1 cellular context compared by ENCODE assay signal in the genomic region with DNA sequence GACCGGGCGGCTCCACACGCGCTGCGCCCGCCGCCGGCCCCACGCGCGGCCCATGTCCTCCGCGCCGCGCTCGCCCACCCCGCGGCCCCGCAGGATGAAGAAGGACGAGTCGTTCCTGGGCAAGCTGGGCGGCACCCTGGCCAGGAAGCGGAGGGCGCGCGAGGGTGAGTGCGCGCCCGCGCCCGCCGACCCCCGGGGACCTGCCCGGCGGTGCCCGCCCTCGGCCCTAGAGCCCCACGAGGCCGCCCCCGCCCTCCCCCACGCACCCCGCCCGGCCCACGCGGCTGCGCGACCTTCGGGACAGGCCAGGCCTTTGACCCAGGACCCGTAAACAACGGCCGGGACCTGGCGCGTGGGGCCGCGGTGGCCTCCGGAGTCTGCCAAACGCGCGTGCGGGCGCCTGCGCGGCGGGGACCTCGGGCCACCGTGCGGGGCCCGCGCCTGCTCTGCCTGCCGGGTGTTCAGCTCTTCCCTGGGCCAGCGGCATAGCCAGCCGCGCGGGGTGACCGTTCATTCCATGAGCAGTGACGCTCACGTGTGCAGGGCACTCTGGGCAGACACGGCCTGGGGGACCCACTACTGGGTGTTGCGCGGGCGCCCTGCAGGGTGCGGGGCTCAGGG.
TF ChIP-seq lines count a peak whose summit lies in the region.

A gene with protein sequence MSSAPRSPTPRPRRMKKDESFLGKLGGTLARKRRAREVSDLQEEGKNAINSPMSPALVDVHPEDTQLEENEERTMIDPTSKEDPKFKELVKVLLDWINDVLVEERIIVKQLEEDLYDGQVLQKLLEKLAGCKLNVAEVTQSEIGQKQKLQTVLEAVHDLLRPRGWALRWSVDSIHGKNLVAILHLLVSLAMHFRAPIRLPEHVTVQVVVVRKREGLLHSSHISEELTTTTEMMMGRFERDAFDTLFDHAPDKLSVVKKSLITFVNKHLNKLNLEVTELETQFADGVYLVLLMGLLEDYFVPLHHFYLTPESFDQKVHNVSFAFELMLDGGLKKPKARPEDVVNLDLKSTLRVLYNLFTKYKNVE (plus strand): TSS at position 15 of the 621 bp plus-strand sequence. CDS start 38 bp downstream, at position 53.

TF ChIP-seq in K562, 482 proteins besides CTCF, POLR2A, EP300 and RAD21 (continued from another document and continues in another):
- TF ChIP-seq SIX5 (IDR thresholded peaks at IDR 0.05; ENCODE audit: borderline replicate concordance in 1 of 2, insufficient read depth in 1 of 2, low read depth in 1 of 2, low read length in 2 of 2) (no peak), EP400 (IDR thresholded peaks at IDR 0.05) (no peak), PML (IDR thresholded peaks at IDR 0.05; ENCODE audit: low read length) (no peak), L3MBTL2 (IDR thresholded peaks at IDR 0.05) (0 out of 2 replicates have a peak, but pooled peaks have one; percentile 8), MEF2A (IDR thresholded peaks at IDR 0.05; ENCODE audit: control insufficient read depth, low read depth, low read length) (no peak), ZNF121 (CRISPR knock-in tag; conservative IDR thresholded peaks at IDR 0.05) (no peak), ZNF384 (IDR thresholded peaks at IDR 0.05; ENCODE audit: low read depth, low read length) (no peak), ZKSCAN3 (CRISPR knock-in tag; IDR thresholded peaks at IDR 0.05) (no peak), ILK (tag; IDR thresholded peaks at IDR 0.05; ENCODE audit: borderline replicate concordance, low read depth) (no peak), TGIF2 (CRISPR knock-in tag; IDR thresholded peaks at IDR 0.05) (no peak), MCM2 (IDR thresholded peaks at IDR 0.05; ENCODE audit: low read depth) (no peak), FOXK1 (CRISPR knock-in tag; IDR thresholded peaks at IDR 0.05; ENCODE audit: borderline replicate concordance) (no peak), NR2C2 (CRISPR knock-in tag; IDR thresholded peaks at IDR 0.05) (no peak), NR2C2 (tag; IDR thresholded peaks at IDR 0.05) (peak; percentile 45; the same call in 1 of the 2 replicates), ZNF431 (CRISPR knock-in tag; IDR thresholded peaks at IDR 0.05) (no peak), POLR2G (IDR thresholded peaks at IDR 0.05; ENCODE audit: low read depth, low read length) (peak; percentile 83)
- TF ChIP-seq, protein P1, sequence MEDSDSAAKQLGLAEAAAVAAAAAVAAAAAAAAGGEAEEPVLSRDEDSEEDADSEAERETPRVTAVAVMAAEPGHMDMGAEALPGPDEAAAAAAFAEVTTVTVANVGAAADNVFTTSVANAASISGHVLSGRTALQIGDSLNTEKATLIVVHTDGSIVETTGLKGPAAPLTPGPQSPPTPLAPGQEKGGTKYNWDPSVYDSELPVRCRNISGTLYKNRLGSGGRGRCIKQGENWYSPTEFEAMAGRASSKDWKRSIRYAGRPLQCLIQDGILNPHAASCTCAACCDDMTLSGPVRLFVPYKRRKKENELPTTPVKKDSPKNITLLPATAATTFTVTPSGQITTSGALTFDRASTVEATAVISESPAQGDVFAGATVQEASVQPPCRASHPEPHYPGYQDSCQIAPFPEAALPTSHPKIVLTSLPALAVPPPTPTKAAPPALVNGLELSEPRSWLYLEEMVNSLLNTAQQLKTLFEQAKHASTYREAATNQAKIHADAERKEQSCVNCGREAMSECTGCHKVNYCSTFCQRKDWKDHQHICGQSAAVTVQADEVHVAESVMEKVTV (CRISPR knock-in tag; IDR thresholded peaks at IDR 0.05): no peak
- TF ChIP-seq, protein P2, sequence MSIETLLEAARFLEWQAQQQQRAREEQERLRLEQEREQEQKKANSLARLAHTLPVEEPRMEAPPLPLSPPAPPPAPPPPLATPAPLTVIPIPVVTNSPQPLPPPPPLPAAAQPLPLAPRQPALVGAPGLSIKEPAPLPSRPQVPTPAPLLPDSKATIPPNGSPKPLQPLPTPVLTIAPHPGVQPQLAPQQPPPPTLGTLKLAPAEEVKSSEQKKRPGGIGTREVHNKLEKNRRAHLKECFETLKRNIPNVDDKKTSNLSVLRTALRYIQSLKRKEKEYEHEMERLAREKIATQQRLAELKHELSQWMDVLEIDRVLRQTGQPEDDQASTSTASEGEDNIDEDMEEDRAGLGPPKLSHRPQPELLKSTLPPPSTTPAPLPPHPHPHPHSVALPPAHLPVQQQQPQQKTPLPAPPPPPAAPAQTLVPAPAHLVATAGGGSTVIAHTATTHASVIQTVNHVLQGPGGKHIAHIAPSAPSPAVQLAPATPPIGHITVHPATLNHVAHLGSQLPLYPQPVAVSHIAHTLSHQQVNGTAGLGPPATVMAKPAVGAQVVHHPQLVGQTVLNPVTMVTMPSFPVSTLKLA (conservative IDR thresholded peaks at IDR 0.05): peak in 1 of 2 experiments; percentile 33; a peak in 2 of 4 replicates
- TF ChIP-seq, protein P3, sequence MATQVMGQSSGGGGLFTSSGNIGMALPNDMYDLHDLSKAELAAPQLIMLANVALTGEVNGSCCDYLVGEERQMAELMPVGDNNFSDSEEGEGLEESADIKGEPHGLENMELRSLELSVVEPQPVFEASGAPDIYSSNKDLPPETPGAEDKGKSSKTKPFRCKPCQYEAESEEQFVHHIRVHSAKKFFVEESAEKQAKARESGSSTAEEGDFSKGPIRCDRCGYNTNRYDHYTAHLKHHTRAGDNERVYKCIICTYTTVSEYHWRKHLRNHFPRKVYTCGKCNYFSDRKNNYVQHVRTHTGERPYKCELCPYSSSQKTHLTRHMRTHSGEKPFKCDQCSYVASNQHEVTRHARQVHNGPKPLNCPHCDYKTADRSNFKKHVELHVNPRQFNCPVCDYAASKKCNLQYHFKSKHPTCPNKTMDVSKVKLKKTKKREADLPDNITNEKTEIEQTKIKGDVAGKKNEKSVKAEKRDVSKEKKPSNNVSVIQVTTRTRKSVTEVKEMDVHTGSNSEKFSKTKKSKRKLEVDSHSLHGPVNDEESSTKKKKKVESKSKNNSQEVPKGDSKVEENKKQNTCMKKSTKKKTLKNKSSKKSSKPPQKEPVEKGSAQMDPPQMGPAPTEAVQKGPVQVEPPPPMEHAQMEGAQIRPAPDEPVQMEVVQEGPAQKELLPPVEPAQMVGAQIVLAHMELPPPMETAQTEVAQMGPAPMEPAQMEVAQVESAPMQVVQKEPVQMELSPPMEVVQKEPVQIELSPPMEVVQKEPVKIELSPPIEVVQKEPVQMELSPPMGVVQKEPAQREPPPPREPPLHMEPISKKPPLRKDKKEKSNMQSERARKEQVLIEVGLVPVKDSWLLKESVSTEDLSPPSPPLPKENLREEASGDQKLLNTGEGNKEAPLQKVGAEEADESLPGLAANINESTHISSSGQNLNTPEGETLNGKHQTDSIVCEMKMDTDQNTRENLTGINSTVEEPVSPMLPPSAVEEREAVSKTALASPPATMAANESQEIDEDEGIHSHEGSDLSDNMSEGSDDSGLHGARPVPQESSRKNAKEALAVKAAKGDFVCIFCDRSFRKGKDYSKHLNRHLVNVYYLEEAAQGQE (CRISPR knock-in tag; IDR thresholded peaks at IDR 0.05; ENCODE audit: low read depth): no peak
- TF ChIP-seq, protein P4, sequence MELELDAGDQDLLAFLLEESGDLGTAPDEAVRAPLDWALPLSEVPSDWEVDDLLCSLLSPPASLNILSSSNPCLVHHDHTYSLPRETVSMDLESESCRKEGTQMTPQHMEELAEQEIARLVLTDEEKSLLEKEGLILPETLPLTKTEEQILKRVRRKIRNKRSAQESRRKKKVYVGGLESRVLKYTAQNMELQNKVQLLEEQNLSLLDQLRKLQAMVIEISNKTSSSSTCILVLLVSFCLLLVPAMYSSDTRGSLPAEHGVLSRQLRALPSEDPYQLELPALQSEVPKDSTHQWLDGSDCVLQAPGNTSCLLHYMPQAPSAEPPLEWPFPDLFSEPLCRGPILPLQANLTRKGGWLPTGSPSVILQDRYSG (tag; conservative IDR thresholded peaks at IDR 0.05; ENCODE audit: low read depth): no peak
- TF ChIP-seq, protein P5, sequence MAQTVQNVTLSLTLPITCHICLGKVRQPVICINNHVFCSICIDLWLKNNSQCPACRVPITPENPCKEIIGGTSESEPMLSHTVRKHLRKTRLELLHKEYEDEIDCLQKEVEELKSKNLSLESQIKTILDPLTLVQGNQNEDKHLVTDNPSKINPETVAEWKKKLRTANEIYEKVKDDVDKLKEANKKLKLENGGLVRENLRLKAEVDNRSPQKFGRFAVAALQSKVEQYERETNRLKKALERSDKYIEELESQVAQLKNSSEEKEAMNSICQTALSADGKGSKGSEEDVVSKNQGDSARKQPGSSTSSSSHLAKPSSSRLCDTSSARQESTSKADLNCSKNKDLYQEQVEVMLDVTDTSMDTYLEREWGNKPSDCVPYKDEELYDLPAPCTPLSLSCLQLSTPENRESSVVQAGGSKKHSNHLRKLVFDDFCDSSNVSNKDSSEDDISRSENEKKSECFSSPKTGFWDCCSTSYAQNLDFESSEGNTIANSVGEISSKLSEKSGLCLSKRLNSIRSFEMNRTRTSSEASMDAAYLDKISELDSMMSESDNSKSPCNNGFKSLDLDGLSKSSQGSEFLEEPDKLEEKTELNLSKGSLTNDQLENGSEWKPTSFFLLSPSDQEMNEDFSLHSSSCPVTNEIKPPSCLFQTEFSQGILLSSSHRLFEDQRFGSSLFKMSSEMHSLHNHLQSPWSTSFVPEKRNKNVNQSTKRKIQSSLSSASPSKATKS (CRISPR knock-in tag; IDR thresholded peaks at IDR 0.05): no peak
- TF ChIP-seq, protein P6, sequence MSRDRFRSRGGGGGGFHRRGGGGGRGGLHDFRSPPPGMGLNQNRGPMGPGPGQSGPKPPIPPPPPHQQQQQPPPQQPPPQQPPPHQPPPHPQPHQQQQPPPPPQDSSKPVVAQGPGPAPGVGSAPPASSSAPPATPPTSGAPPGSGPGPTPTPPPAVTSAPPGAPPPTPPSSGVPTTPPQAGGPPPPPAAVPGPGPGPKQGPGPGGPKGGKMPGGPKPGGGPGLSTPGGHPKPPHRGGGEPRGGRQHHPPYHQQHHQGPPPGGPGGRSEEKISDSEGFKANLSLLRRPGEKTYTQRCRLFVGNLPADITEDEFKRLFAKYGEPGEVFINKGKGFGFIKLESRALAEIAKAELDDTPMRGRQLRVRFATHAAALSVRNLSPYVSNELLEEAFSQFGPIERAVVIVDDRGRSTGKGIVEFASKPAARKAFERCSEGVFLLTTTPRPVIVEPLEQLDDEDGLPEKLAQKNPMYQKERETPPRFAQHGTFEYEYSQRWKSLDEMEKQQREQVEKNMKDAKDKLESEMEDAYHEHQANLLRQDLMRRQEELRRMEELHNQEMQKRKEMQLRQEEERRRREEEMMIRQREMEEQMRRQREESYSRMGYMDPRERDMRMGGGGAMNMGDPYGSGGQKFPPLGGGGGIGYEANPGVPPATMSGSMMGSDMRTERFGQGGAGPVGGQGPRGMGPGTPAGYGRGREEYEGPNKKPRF (IDR thresholded peaks at IDR 0.05; ENCODE audit: low read depth, low read length): no peak
- TF ChIP-seq, protein P7, sequence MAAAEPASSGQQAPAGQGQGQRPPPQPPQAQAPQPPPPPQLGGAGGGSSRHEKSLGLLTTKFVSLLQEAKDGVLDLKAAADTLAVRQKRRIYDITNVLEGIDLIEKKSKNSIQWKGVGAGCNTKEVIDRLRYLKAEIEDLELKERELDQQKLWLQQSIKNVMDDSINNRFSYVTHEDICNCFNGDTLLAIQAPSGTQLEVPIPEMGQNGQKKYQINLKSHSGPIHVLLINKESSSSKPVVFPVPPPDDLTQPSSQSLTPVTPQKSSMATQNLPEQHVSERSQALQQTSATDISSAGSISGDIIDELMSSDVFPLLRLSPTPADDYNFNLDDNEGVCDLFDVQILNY (CRISPR knock-in tag; IDR thresholded peaks at IDR 0.05): no peak
- TF ChIP-seq, protein P8, sequence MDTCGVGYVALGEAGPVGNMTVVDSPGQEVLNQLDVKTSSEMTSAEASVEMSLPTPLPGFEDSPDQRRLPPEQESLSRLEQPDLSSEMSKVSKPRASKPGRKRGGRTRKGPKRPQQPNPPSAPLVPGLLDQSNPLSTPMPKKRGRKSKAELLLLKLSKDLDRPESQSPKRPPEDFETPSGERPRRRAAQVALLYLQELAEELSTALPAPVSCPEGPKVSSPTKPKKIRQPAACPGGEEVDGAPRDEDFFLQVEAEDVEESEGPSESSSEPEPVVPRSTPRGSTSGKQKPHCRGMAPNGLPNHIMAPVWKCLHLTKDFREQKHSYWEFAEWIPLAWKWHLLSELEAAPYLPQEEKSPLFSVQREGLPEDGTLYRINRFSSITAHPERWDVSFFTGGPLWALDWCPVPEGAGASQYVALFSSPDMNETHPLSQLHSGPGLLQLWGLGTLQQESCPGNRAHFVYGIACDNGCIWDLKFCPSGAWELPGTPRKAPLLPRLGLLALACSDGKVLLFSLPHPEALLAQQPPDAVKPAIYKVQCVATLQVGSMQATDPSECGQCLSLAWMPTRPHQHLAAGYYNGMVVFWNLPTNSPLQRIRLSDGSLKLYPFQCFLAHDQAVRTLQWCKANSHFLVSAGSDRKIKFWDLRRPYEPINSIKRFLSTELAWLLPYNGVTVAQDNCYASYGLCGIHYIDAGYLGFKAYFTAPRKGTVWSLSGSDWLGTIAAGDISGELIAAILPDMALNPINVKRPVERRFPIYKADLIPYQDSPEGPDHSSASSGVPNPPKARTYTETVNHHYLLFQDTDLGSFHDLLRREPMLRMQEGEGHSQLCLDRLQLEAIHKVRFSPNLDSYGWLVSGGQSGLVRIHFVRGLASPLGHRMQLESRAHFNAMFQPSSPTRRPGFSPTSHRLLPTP (IDR thresholded peaks at IDR 0.05; ENCODE audit: borderline replicate concordance, extremely low read depth, insufficient read length): no peak
- TF ChIP-seq, protein P9, sequence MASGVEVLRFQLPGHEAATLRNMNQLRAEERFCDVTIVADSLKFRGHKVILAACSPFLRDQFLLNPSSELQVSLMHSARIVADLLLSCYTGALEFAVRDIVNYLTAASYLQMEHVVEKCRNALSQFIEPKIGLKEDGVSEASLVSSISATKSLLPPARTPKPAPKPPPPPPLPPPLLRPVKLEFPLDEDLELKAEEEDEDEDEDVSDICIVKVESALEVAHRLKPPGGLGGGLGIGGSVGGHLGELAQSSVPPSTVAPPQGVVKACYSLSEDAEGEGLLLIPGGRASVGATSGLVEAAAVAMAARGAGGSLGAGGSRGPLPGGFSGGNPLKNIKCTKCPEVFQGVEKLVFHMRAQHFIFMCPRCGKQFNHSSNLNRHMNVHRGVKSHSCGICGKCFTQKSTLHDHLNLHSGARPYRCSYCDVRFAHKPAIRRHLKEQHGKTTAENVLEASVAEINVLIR (CRISPR knock-in tag; IDR thresholded peaks at IDR 0.05): no peak
- TF ChIP-seq, protein P10, sequence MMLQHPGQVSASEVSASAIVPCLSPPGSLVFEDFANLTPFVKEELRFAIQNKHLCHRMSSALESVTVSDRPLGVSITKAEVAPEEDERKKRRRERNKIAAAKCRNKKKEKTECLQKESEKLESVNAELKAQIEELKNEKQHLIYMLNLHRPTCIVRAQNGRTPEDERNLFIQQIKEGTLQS (IDR thresholded peaks at IDR 0.05): no peak
- TF ChIP-seq, protein P10 (CRISPR knock-in tag; conservative IDR thresholded peaks at IDR 0.05): no peak
